Comparison of ENCODE assay signal across 30 cellular contexts in the genomic region with DNA sequence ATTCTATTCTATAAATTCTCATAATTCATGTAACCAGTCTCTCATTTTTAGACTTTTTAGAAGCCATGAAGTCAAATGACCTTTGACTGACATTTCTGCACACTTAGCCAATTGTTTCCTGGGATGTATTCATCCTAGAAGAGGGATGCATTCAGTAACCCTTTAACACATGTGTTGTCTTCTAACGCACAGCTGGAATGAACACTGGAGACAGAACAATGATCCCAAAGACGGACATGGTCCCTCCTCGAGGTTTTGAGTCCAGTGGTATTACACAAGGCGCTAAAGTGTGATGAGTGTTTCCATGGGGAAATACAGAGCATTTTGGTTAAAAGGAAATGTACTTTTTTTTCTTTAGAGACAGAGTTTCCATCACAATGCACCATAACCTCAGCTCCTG. TPM values are rescaled to one million over a fixed set of nuclear protein-coding genes. Genes with fewer than 3 reads are reported as not detected.
DNase-seq lines count a peak whose midpoint lies in the region; ATAC-seq, FAIRE-seq and TF ChIP-seq lines count a peak whose summit lies in the region.
"Had no signal": no experiment of that assay in that cellular context is flagged by ENCODE, and none has a peak within 500 bp of the region (broad histone marks: within the 10 kb centered on the region; RNA-seq: fewer than 3 reads in every experiment).

No MANE protein-coding gene starts in this region.

- POLR2A ChIA-PET in Caco-2 (lab: Charles Lee): no interaction called here

- H3K4me3 ChIP-seq in Caco-2 (ENCODE audit: low read depth, low read length): no peak overlapping the region
- H3K4me3 ChIP-seq: BLaER1, GM12878 had no signal

- ATAC-seq in natural killer cell treated with Interleukin-12 subunit alpha and Interleukin-12 subunit beta and Interleukin-15 and Interleukin-18, amount 100 ng/mL, for 72 hours: no peak
- ATAC-seq in natural killer cell: no peak
- ATAC-seq: GM12878 had no signal

- intact Hi-C loops in natural killer cell (cut with micrococcal nuclease): no loop called here
- intact Hi-C loops in Caco-2 (cut with micrococcal nuclease; ENCODE audit: unreplicated experiment): loop anchor here (5.0 kb wide), 1 partner anchor 45 kb away; no protein-coding TSS in a partner anchor

- no peaks in the 10 kb centered on the region; the same call in 1 of the 2 replicates for H3K9me3 ChIP-seq in Caco-2
- H3K9me3 ChIP-seq: BE2C, BLaER1 had no signal

- no peaks in the 10 kb centered on the region for H3K9me3 Mint-ChIP-seq in natural killer cell treated with Interleukin-12 subunit alpha and Interleukin-12 subunit beta and Interleukin-15 and Interleukin-18, amount 100 ng/mL, for 72 hours
- no peaks in the 10 kb centered on the region for H3K9me3 Mint-ChIP-seq in natural killer cell
- H3K9me3 Mint-ChIP-seq in Caco-2 (ENCODE audit: unreplicated experiment): no peaks in the 10 kb centered on the region
- H3K9me3 Mint-ChIP-seq: CD4-positive, CD25-positive, alpha-beta regulatory T cell; CD8-positive, alpha-beta memory T cell had no signal

- in situ Hi-C loops in SK-MEL-5 (cut with HindIII; ENCODE audit: low pct_unique_long_range_greater_than_20kb, low sequenced_read_pairs): no loop called here

- H3K27me3 ChIP-seq in Caco-2 (replicated peaks; ENCODE audit: control insufficient read depth, insufficient read depth, low read length): no peaks in the 10 kb centered on the region
- H3K27me3 ChIP-seq: BE2C, BLaER1 had no signal

- no peaks in the 10 kb centered on the region for H3K4me1 Mint-ChIP-seq in natural killer cell treated with Interleukin-12 subunit alpha and Interleukin-12 subunit beta and Interleukin-15 and Interleukin-18, amount 100 ng/mL, for 72 hours (ENCODE audit: low read depth in 2 of 2)
- H3K4me1 Mint-ChIP-seq in natural killer cell: no peaks in the 10 kb centered on the region
- no peaks in the 10 kb centered on the region for H3K4me1 Mint-ChIP-seq in Caco-2 (ENCODE audit: low read depth, unreplicated experiment)
- H3K4me1 Mint-ChIP-seq: CD4-positive, alpha-beta memory T cell; CD4-positive, CD25-positive, alpha-beta regulatory T cell; CD8-positive, alpha-beta memory T cell had no signal

- FAIRE-seq in HTR-8/SVneo (lab: Jason Lieb, UNC): peak; percentile 4
- FAIRE-seq: A204.1, GM12878, GM19239 had no signal

- no peaks in the 10 kb centered on the region for H3K36me3 Mint-ChIP-seq in natural killer cell treated with Interleukin-12 subunit alpha and Interleukin-12 subunit beta and Interleukin-15 and Interleukin-18, amount 100 ng/mL, for 72 hours
- H3K36me3 Mint-ChIP-seq in natural killer cell: no peaks in the 10 kb centered on the region
- no peaks in the 10 kb centered on the region for H3K36me3 Mint-ChIP-seq in Caco-2 (ENCODE audit: insufficient read depth, unreplicated experiment)
- H3K36me3 Mint-ChIP-seq: CD14-positive monocyte; CD4-positive, alpha-beta memory T cell; CD4-positive, CD25-positive, alpha-beta regulatory T cell; CD8-positive, alpha-beta memory T cell had no signal

- peak; percentile 10 for DNase-seq in natural killer cell treated with Interleukin-12 subunit alpha and Interleukin-12 subunit beta and Interleukin-15 and Interleukin-18, amount 100 ng/mL, for 72 hours (ENCODE audit: low spot score)
- no peak for DNase-seq in natural killer cell
- DNase-seq in HTR-8/SVneo (ENCODE audit: insufficient read length, low spot score): no peak
- DNase-seq in SK-MEL-5 (ENCODE audit: low read depth, low spot score): peak; percentile 95
- no peak for DNase-seq in kidney tubule cell (ENCODE audit: low spot score)
- no peak for DNase-seq in cerebellum (ENCODE audit: low spot score)
- no peak for DNase-seq in Caco-2
- DNase-seq: 8988T; ACHN; BE2C; C1 segment of cervical spinal cord; CD4-positive, alpha-beta memory T cell; CD4-positive, CD25-positive, alpha-beta regulatory T cell; CD8-positive, alpha-beta memory T cell; DMS 273 treated with DMSO at 0.1 percent for 48 hours; DMS153; DMS53; DMS79; DND-41; EL; GDM1 had no signal

- no peak overlapping the region for H3K27ac Mint-ChIP-seq in natural killer cell treated with Interleukin-12 subunit alpha and Interleukin-12 subunit beta and Interleukin-15 and Interleukin-18, amount 100 ng/mL, for 72 hours
- H3K27ac Mint-ChIP-seq in natural killer cell: no peak overlapping the region
- no peak overlapping the region for H3K27ac Mint-ChIP-seq in Caco-2 (ENCODE audit: unreplicated experiment)
- H3K27ac Mint-ChIP-seq: CD14-positive monocyte; CD4-positive, alpha-beta memory T cell; CD4-positive, CD25-positive, alpha-beta regulatory T cell; CD8-positive, alpha-beta memory T cell had no signal

- BruUV-seq in Caco-2 (replicated peaks; lab: Mats Ljungman, UMichigan): no TSS peak

- peaks cover 6% of the 10 kb centered on the region; the same call in 1 of the 2 replicates for H3K4me1 ChIP-seq in Caco-2
- H3K4me1 ChIP-seq: BE2C had no signal

- CTCF ChIA-PET in Caco-2 (lab: Charles Lee): no interaction called here

- no peak for TF ChIP-seq CTCF in natural killer cell (IDR thresholded peaks at IDR 0.05)
- TF ChIP-seq CTCF in Caco-2 (IDR thresholded peaks at IDR 0.05; ENCODE audit: insufficient read depth in 1 of 2, low read depth in 1 of 2, low read length in 1 of 2, severe bottlenecking in 1 of 2, unreplicated experiment in 1 of 2): no peak

- H3K36me3 ChIP-seq in Caco-2 (ENCODE audit: control insufficient read depth, insufficient read depth, low read length): no peaks in the 10 kb centered on the region
- H3K36me3 ChIP-seq: BE2C, BLaER1 had no signal

- no peak overlapping the region for H3K4me3 Mint-ChIP-seq in natural killer cell treated with Interleukin-12 subunit alpha and Interleukin-12 subunit beta and Interleukin-15 and Interleukin-18, amount 100 ng/mL, for 72 hours
- H3K4me3 Mint-ChIP-seq in natural killer cell (no peak overlapping the region), Caco-2 (ENCODE audit: unreplicated experiment) (no peak overlapping the region)
- H3K4me3 Mint-ChIP-seq: CD14-positive monocyte; CD4-positive, alpha-beta memory T cell; CD4-positive, CD25-positive, alpha-beta regulatory T cell; CD8-positive, alpha-beta memory T cell had no signal

- peaks cover 0 to 13% of the 10 kb centered on the region in 2 donors for H3K27me3 Mint-ChIP-seq in natural killer cell treated with Interleukin-12 subunit alpha and Interleukin-12 subunit beta and Interleukin-15 and Interleukin-18, amount 100 ng/mL, for 72 hours
- peaks cover 3 to 6% of the 10 kb centered on the region in 2 donors for H3K27me3 Mint-ChIP-seq in natural killer cell (ENCODE audit: low read depth in 2 of 2)
- H3K27me3 Mint-ChIP-seq in Caco-2 (ENCODE audit: insufficient read depth, unreplicated experiment): no peaks in the 10 kb centered on the region

RNA-seq across cellular contexts. Expression of a gene that starts 39.8 kb away (rescaled TPM):
- total RNA-seq in natural killer cell treated with Interleukin-12 subunit alpha and Interleukin-12 subunit beta and Interleukin-15 and Interleukin-18, amount 100 ng/mL, for 72 hours: not detected
- total RNA-seq in natural killer cell (1 to 10 TPM in 1 of 3 donors, not detected in 2; 1.3 TPM), cerebellum (not detected), Caco-2 (2022) (not detected in 2 replicates)
- total RNA-seq in SK-MEL-5 (2014; rRNA removed; shearing (Covaris generic)): not detected in 2 replicates
- not detected in 2 replicates for polyA plus RNA-seq in SK-MEL-5 (2015; cell fraction: cytosol; rRNA removed)
- polyA plus RNA-seq in SK-MEL-5 (2015; cell fraction: nucleus; rRNA removed): not detected in 2 replicates
- total RNA-seq: A673; CD4-positive, alpha-beta memory T cell; CD4-positive, CD25-positive, alpha-beta regulatory T cell; CD8-positive, alpha-beta memory T cell; Daoy; G401; GM12878 had no signal
- polyA plus RNA-seq: AG04450; CD14-positive monocyte; CD4-positive, alpha-beta memory T cell; CD4-positive, CD25-positive, alpha-beta regulatory T cell; CD8-positive, alpha-beta memory T cell; GM12878 had no signal

RNA-seq across cellular contexts. Expression of a gene that starts 42.0 kb away (rescaled TPM):
- not detected for total RNA-seq in natural killer cell treated with Interleukin-12 subunit alpha and Interleukin-12 subunit beta and Interleukin-15 and Interleukin-18, amount 100 ng/mL, for 72 hours
- under 1 TPM in 2 of 3 donors, not detected in 1; 0.25 to 0.60 TPM for total RNA-seq in natural killer cell
- not detected in 2 replicates for total RNA-seq in SK-MEL-5 (2014; rRNA removed; shearing (Covaris generic))
- not detected in 2 replicates for polyA plus RNA-seq in SK-MEL-5 (2015; cell fraction: cytosol; rRNA removed)
- not detected in 2 replicates for polyA plus RNA-seq in SK-MEL-5 (2015; cell fraction: nucleus; rRNA removed)
- not detected for total RNA-seq in cerebellum
- not detected in 2 replicates for total RNA-seq in Caco-2 (2022)
- total RNA-seq: A673; CD4-positive, alpha-beta memory T cell; CD4-positive, CD25-positive, alpha-beta regulatory T cell; CD8-positive, alpha-beta memory T cell; Daoy; G401; GM12878 had no signal
- polyA plus RNA-seq: AG04450; CD14-positive monocyte; CD4-positive, alpha-beta memory T cell; CD4-positive, CD25-positive, alpha-beta regulatory T cell; CD8-positive, alpha-beta memory T cell; GM12878 had no signal

Comparison
In these comparisons a context has a peak if more than half of its experiments do, and no peak if none do; other contexts are left out.
1. DNase-seq: peak in natural killer cell treated with Interleukin-12 subunit alpha and Interleukin-12 subunit beta and Interleukin-15 and Interleukin-18, amount 100 ng/mL, for 72 hours (single experiment) and SK-MEL-5 (single experiment); none in natural killer cell (single experiment), HTR-8/SVneo (single experiment), kidney tubule cell (single experiment), cerebellum (single experiment) and Caco-2 (0 of 2).